ENCODE assay signal across 1 cellular context in genomic region chr2:96536445-96537065, GRCh38.
TF ChIP-seq lines count a peak whose summit lies in the region.

Gene ARID5A, plus strand, starts transcription at chr2:96536752. Its CDS starts 75 bp downstream, at chr2:96536827.

TF ChIP-seq in HepG2, 621 proteins besides CTCF, POLR2A, EP300 and RAD21 (continued from another document and continues in another):
- TF ChIP-seq FOSL1 (CRISPR knock-in tag; IDR thresholded peaks at IDR 0.05; ENCODE audit: borderline replicate concordance) (no peak), RBFOX2 (IDR thresholded peaks at IDR 0.05; ENCODE audit: low read depth, low read length) (peak; percentile 80), TARDBP (CRISPR knock-in tag; IDR thresholded peaks at IDR 0.05) (peak; percentile 42; the same call in 1 of the 2 replicates), ZNF616 (CRISPR knock-in tag; IDR thresholded peaks at IDR 0.05; ENCODE audit: low read depth) (0 out of 2 replicates have a peak, but pooled peaks have one; percentile 15), SAP130 (CRISPR knock-in tag; IDR thresholded peaks at IDR 0.05; ENCODE audit: low read depth) (peak; percentile 48), ZNF572 (CRISPR knock-in tag; IDR thresholded peaks at IDR 0.05) (peak; percentile 65; the same call in 1 of the 2 replicates), IKZF1 (IDR thresholded peaks at IDR 0.05) (no peak), HNF1B (CRISPR knock-in tag; IDR thresholded peaks at IDR 0.05) (no peak; the same call in 1 of the 2 replicates), STAT5B (CRISPR knock-in tag; IDR thresholded peaks at IDR 0.05) (no peak), AKNA (CRISPR knock-in tag; IDR thresholded peaks at IDR 0.05; ENCODE audit: borderline replicate concordance) (no peak), MXI1 (IDR thresholded peaks at IDR 0.05; ENCODE audit: borderline replicate concordance, low read depth, low read length) (peak; percentile 46; the same call in 1 of the 3 replicates), KAT8 (CRISPR knock-in tag; IDR thresholded peaks at IDR 0.05) (no peak), THRA (CRISPR knock-in tag; IDR thresholded peaks at IDR 0.05; ENCODE audit: borderline replicate concordance) (peak; percentile 4; the same call in 1 of the 2 replicates), ZBTB14 (CRISPR knock-in tag; IDR thresholded peaks at IDR 0.05) (peak; percentile 31; the same call in 1 of the 2 replicates), ZSCAN25 (CRISPR knock-in tag; IDR thresholded peaks at IDR 0.05) (no peak; the same call in 1 of the 2 replicates), ZNF513 (CRISPR knock-in tag; conservative IDR thresholded peaks at IDR 0.05) (no peak), ZNF576 (CRISPR knock-in tag; IDR thresholded peaks at IDR 0.05) (no peak), BCL6 (CRISPR knock-in tag; IDR thresholded peaks at IDR 0.05) (peak; percentile 38; the same call in 1 of the 2 replicates), HES4 (CRISPR knock-in tag; IDR thresholded peaks at IDR 0.05; ENCODE audit: borderline replicate concordance) (peak; percentile 50; the same call in 1 of the 2 replicates), CBX5 (CRISPR knock-in tag; IDR thresholded peaks at IDR 0.05; ENCODE audit: borderline replicate concordance) (no peak; the same call in 1 of the 2 replicates), ZNF142 (CRISPR knock-in tag; IDR thresholded peaks at IDR 0.05) (peak; percentile 83; the same call in 1 of the 2 replicates), HMGXB4 (CRISPR knock-in tag; IDR thresholded peaks at IDR 0.05; ENCODE audit: borderline replicate concordance in 1 of 2, low read depth in 1 of 2) (no peak; a peak in 1 of 4 replicates), ZNF317 (CRISPR knock-in tag; IDR thresholded peaks at IDR 0.05) (peak; percentile 40; the same call in 1 of the 2 replicates), SRF (IDR thresholded peaks at IDR 0.05; ENCODE audit: low read depth, low read length) (0 out of 2 replicates have a peak, but pooled peaks have one; percentile 15), ZNF281 (CRISPR knock-in tag; IDR thresholded peaks at IDR 0.05; ENCODE audit: borderline replicate concordance) (0 out of 2 replicates have a peak, but pooled peaks have one; percentile 50), ZNF652 (CRISPR knock-in tag; IDR thresholded peaks at IDR 0.05; ENCODE audit: borderline replicate concordance, low read depth) (no peak), ZNF790 (CRISPR knock-in tag; IDR thresholded peaks at IDR 0.05; ENCODE audit: borderline replicate concordance) (peak; percentile 38; the same call in 1 of the 2 replicates), ZNF782 (CRISPR knock-in tag; IDR thresholded peaks at IDR 0.05; ENCODE audit: borderline replicate concordance) (no peak), ZNF883 (CRISPR knock-in tag; IDR thresholded peaks at IDR 0.05; ENCODE audit: not compliant biosample characterization) (peak; percentile 2), GATAD1 (CRISPR knock-in tag; IDR thresholded peaks at IDR 0.05) (peak; percentile 27; the same call in 1 of the 2 replicates)
